In the genomic region with DNA sequence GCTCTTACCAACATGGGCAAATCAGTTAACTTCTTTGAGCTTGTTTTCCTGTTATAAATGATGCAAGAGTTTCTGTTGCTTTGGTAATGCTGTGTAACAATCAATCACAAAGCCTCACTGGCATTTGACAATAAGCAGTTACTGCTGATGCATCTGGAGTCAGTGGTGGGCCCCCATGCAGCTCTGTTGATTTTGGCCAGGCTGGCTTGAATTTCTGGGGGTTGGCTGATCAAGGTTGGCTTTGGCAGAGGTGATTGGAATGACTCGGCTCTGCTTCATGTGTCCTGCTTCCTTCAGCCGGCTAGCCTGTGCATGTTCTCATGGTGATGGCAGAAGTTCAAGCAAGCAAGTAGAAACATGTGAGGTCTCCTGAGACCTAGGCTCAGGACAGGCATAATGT, we compare ENCODE assay signal across 13 cellular contexts.
A peak's percentile ranks its signal among the peaks of the same experiment; 100 is the strongest.
DNase-seq lines count a peak whose midpoint lies in the region; TF ChIP-seq lines count a peak whose summit lies in the region.
"Had no signal": no experiment of that assay in that cellular context is flagged by ENCODE, and none has a peak within 500 bp of the region (broad histone marks: within the 10 kb centered on the region; RNA-seq: fewer than 3 reads in every experiment).

No MANE protein-coding gene starts in this region.

- H4K20me1 ChIP-seq in mammary epithelial cell (ENCODE audit: insufficient read depth, low read length): no peaks in the 10 kb centered on the region

- H3K36me3 ChIP-seq in mammary epithelial cell (ENCODE audit: insufficient read depth, low read length): no peaks in the 10 kb centered on the region

- peak overlapping the region; percentile 52 for H3K4me2 ChIP-seq in mammary epithelial cell (ENCODE audit: insufficient read depth, low read depth, low read length)

- in situ Hi-C loops in mammary epithelial cell (cut with MboI; ENCODE audit: low sequenced_read_pairs in 2 of 2): no loop called here

- dilution Hi-C loops in mammary epithelial cell (cut with HindIII; ENCODE audit: low sequenced_read_pairs): no loop called here

- peaks cover 54% of the 10 kb centered on the region for H3K4me1 ChIP-seq in mammary epithelial cell (ENCODE audit: insufficient read depth, low read length)

- no peaks in the 10 kb centered on the region for H3K27me3 ChIP-seq in mammary epithelial cell (ENCODE audit: insufficient read depth, low read length)

- TF ChIP-seq CTCF in AG09309 (IDR thresholded peaks at IDR 0.05; ENCODE audit: control insufficient read depth, insufficient read depth, low read depth, low read length, missing control alignments): no peak
- no peak for TF ChIP-seq CTCF in mammary epithelial cell (conservative IDR thresholded peaks at IDR 0.05 in 1 of 2, IDR thresholded peaks at IDR 0.05 in 1 of 2; ENCODE audit: extremely low read depth in 1 of 2, insufficient read depth in 1 of 2, low read depth in 1 of 2, low read length in 2 of 2)
- TF ChIP-seq CTCF in lower leg skin (IDR thresholded peaks at IDR 0.05): no peak

- H3K27ac ChIP-seq in mammary epithelial cell (ENCODE audit: insufficient read depth, low read depth, low read length): peak overlapping the region; percentile 91

- H3K4me3 ChIP-seq in AG09309 (ENCODE audit: control insufficient read depth, low read depth, low read length) (no peak overlapping the region), mammary epithelial cell (replicated peaks in 1 of 3; ENCODE audit: insufficient read depth in 1 of 3, low read depth in 2 of 3, low read length in 3 of 3) (no peak overlapping the region), lower leg skin (ENCODE audit: low read depth, poor library complexity, severe bottlenecking) (no peak overlapping the region)

- TF ChIP-seq POLR2A in lower leg skin (IDR thresholded peaks at IDR 0.05): no peak

- intact Hi-C loops in mammary epithelial cell (cut with micrococcal nuclease): loop anchor here (1.0 to 5.0 kb wide), 2 partner anchors 11 to 40 kb away; no protein-coding TSS in a partner anchor
- intact Hi-C loops in lower leg skin (cut with DNase I; ENCODE audit: low total_unique reads): no loop called here

- peak; percentile 3 for DNase-seq in AG09309 (ENCODE audit: low read depth)
- DNase-seq in M059J (ENCODE audit: low read depth): peak; percentile 27
- peak; percentile 97 for DNase-seq in mammary epithelial cell
- DNase-seq in lower leg skin (ENCODE audit: low spot score in 2 of 2): peak; percentile 50 to 81
- DNase-seq in HuH-7 (ENCODE audit: low spot score): no peak
- no peak for DNase-seq in 8988T
- no peak for DNase-seq in occipital lobe (lab: John Stamatoyannopoulos, UW)
- DNase-seq in stimulated activated CD4-positive, alpha-beta T cell treated with anti-CD3 and anti-CD28 coated beads, Interleukin-12 subunit alpha, Interleukin-12 subunit beta, amount 100 ng/mL, for 4 hours: no peak
- DNase-seq: caudate nucleus; left cardiac atrium; naive thymus-derived CD8-positive, alpha-beta T cell; NCI-H1092; NCI-H748 treated with DMSO at 0.1 percent for 48 hours had no signal

- H3K79me2 ChIP-seq in mammary epithelial cell (ENCODE audit: insufficient read depth, low read length): no peaks in the 10 kb centered on the region

- CTCF ChIA-PET in mammary epithelial cell (lab: Charles Lee; ENCODE audit: low non-redundant PET): no interaction called here

- BruUV-seq in mammary epithelial cell (replicated peaks; lab: Mats Ljungman, UMichigan): no TSS peak

- no peak overlapping the region for H2AFZ ChIP-seq in mammary epithelial cell (ENCODE audit: low read depth, low read length)

- peak overlapping the region; percentile 17 for H3K9ac ChIP-seq in mammary epithelial cell (ENCODE audit: insufficient read depth, low read length)

- H3K9me3 ChIP-seq in mammary epithelial cell (replicated peaks; ENCODE audit: insufficient read depth, low read length): no peaks in the 10 kb centered on the region

- WGBS in mammary epithelial cell (ENCODE audit: low coverage, missing lambda C conversion rate): 0% methylated on average over 2 of the region's 2 CpGs
- WGBS in lower leg skin, 2 donors: 7 to 40% methylated on average over 2 of the region's 2 CpGs

Comparison
In these comparisons a context has a peak if more than half of its experiments do, and no peak if none do; other contexts are left out.
1. DNase-seq: peak in AG09309 (single experiment), M059J (single experiment), mammary epithelial cell (single experiment) and lower leg skin (2 of 2); none in HuH-7 (single experiment), 8988T (single experiment), occipital lobe (single experiment) and stimulated activated CD4-positive, alpha-beta T cell treated with anti-CD3 and anti-CD28 coated beads, Interleukin-12 subunit alpha, Interleukin-12 subunit beta, amount 100 ng/mL, for 4 hours (single experiment).